Comparison of ENCODE assay signal across 17 cellular contexts in genomic region chr12:122184522-122184921, GRCh38. TPM values are rescaled to one million over a fixed set of nuclear protein-coding genes. Genes with fewer than 3 reads are reported as not detected.
A peak's percentile ranks its signal among the peaks of the same experiment; 100 is the strongest.
DNase-seq lines count a peak whose midpoint lies in the region; ATAC-seq and TF ChIP-seq lines count a peak whose summit lies in the region.
"Had no signal": no experiment of that assay in that cellular context is flagged by ENCODE, and none has a peak within 500 bp of the region (broad histone marks: within the 10 kb centered on the region; RNA-seq: fewer than 3 reads in every experiment).

No MANE protein-coding gene starts in this region.

- H3K27me3 ChIP-seq in BLaER1: no peaks in the 10 kb centered on the region
- H3K27me3 ChIP-seq in GM06990 (replicated peaks; ENCODE audit: control insufficient read depth, insufficient read depth, low read length): no peaks in the 10 kb centered on the region; the same call in none of the 2 replicates
- no peaks in the 10 kb centered on the region for H3K27me3 ChIP-seq in naive thymus-derived CD4-positive, alpha-beta T cell (ENCODE audit: control insufficient read depth in 2 of 2, insufficient read depth in 2 of 2, low read length in 2 of 2)
- H3K27me3 ChIP-seq in brain microvascular endothelial cell (replicated peaks): no peaks in the 10 kb centered on the region
- H3K27me3 ChIP-seq in SK-N-SH (ENCODE audit: insufficient read depth): no peaks in the 10 kb centered on the region

- H3K4me3 Mint-ChIP-seq in WTC11: peak overlapping the region; percentile 48
- peak overlapping the region; percentile 33 to 80 (median 54) for H3K4me3 Mint-ChIP-seq in naive thymus-derived CD4-positive, alpha-beta T cell

- CTCF ChIA-PET in WTC11 (lab: Charles Lee): no interaction called here
- CTCF ChIA-PET in naive thymus-derived CD4-positive, alpha-beta T cell (lab: Charles Lee): interaction anchor here (1.2 kb wide), 1 partner anchor 17 kb away, joined by 3 read pairs; no protein-coding TSS in a partner anchor
- CTCF ChIA-PET in SK-N-SH (lab: Yijun Ruan, JAX): interaction anchor here (1.4 to 2.0 kb wide), 2 partner anchors 61 to 172 kb away, joined by 4 to 5 read pairs; no protein-coding TSS in a partner anchor

- DNase-seq in GM06990 (ENCODE audit: extremely low read depth, insufficient read length) (peak; percentile 32), WTC11 (ENCODE audit: low spot score) (no peak), DMS53 treated with DMSO at 0.1 percent for 48 hours (lab: John Stamatoyannopoulos, UW; ENCODE audit: unreplicated experiment) (no peak), brain microvascular endothelial cell (no peak), SK-N-SH (no peak)
- DNase-seq in naive thymus-derived CD4-positive, alpha-beta T cell: no peak
- DNase-seq in activated CD4-positive, alpha-beta T cell treated with anti-CD3 and anti-CD28 coated beads, Interleukin-2, amount 50 U/mL, for 1 hour: no peak
- DNase-seq: EL; NCI-H748 treated with DMSO at 0.1 percent for 48 hours; stimulated activated CD8-positive, alpha-beta memory T cell treated with anti-CD3 and anti-CD28 coated beads, Interleukin-4, amount 100 ng/mL, for 48 hours had no signal

- H3K9me3 ChIP-seq in BLaER1 (no peaks in the 10 kb centered on the region), SK-N-SH (no peaks in the 10 kb centered on the region)
- no peaks in the 10 kb centered on the region for H3K9me3 ChIP-seq in naive thymus-derived CD4-positive, alpha-beta T cell (ENCODE audit: control insufficient read depth in 2 of 3, low read length in 3 of 3)
- H3K9me3 ChIP-seq: HAP-1 had no signal

- TF ChIP-seq RAD21 in SK-N-SH (IDR thresholded peaks at IDR 0.05; ENCODE audit: low read length): no peak

- H3K79me2 ChIP-seq in SK-N-SH (ENCODE audit: insufficient read depth): no peaks in the 10 kb centered on the region

- H3K36me3 ChIP-seq in BLaER1: no peaks in the 10 kb centered on the region
- H3K36me3 ChIP-seq in GM06990 (ENCODE audit: control insufficient read depth, insufficient read depth, low read length): no peaks in the 10 kb centered on the region
- H3K36me3 ChIP-seq in naive thymus-derived CD4-positive, alpha-beta T cell (ENCODE audit: control insufficient read depth in 2 of 3, insufficient read depth in 3 of 3, low read length in 3 of 3): no peaks in the 10 kb centered on the region
- H3K36me3 ChIP-seq in brain microvascular endothelial cell (replicated peaks): no peaks in the 10 kb centered on the region
- H3K36me3 ChIP-seq in SK-N-SH (replicated peaks in 1 of 2; ENCODE audit: control insufficient read depth in 1 of 2, insufficient read depth in 2 of 2, low read length in 1 of 2): no peaks in the 10 kb centered on the region
- H3K36me3 ChIP-seq: HAP-1 had no signal

- TF ChIP-seq EP300 in SK-N-SH (IDR thresholded peaks at IDR 0.05; ENCODE audit: borderline replicate concordance in 1 of 2, low read depth in 1 of 2, low read length in 1 of 2): no peak

- ATAC-seq in WTC11: no peak
- ATAC-seq in naive thymus-derived CD4-positive, alpha-beta T cell: peak; percentile 53
- ATAC-seq: Right ventricle myocardium inferior had no signal

- peaks cover 17% of the 10 kb centered on the region for H3K27me3 Mint-ChIP-seq in WTC11 (ENCODE audit: low read depth)
- H3K27me3 Mint-ChIP-seq in naive thymus-derived CD4-positive, alpha-beta T cell: peaks cover 0 to 26% (median 0%) of the 10 kb centered on the region in 5 donors

- no peaks in the 10 kb centered on the region for H3K9me3 Mint-ChIP-seq in WTC11
- H3K9me3 Mint-ChIP-seq in naive thymus-derived CD4-positive, alpha-beta T cell: no peaks in the 10 kb centered on the region

- H3K4me1 Mint-ChIP-seq in WTC11: peaks cover 3% of the 10 kb centered on the region; the same call in 1 of the 2 replicates
- peaks cover 0 to 13% (median 5%) of the 10 kb centered on the region in 7 donors for H3K4me1 Mint-ChIP-seq in naive thymus-derived CD4-positive, alpha-beta T cell

- H3K27ac ChIP-seq in BLaER1 (peak overlapping the region; percentile 60), brain microvascular endothelial cell (no peak overlapping the region), SK-N-SH (ENCODE audit: low read depth in 2 of 2, low read length in 1 of 2) (no peak overlapping the region)
- no peak overlapping the region for H3K27ac ChIP-seq in naive thymus-derived CD4-positive, alpha-beta T cell (ENCODE audit: low read depth, low read length)

- H3K9ac ChIP-seq in BLaER1: 0 out of 2 replicates have a peak overlapping the region, but pooled peaks have one; percentile 31
- no peak overlapping the region for H3K9ac ChIP-seq in SK-N-SH

- H3K4me3 ChIP-seq in BLaER1 (peak overlapping the region; percentile 26; the same call in 1 of the 2 replicates), GM06990 (replicated peaks; ENCODE audit: low read depth, low read length) (no peak overlapping the region), brain microvascular endothelial cell (ENCODE audit: low read depth, low read length) (no peak overlapping the region), SK-N-SH (ENCODE audit: low read depth in 2 of 2, low read length in 1 of 2) (no peak overlapping the region)
- no peak overlapping the region for H3K4me3 ChIP-seq in naive thymus-derived CD4-positive, alpha-beta T cell (ENCODE audit: low read length)
- H3K4me3 ChIP-seq: HAP-1 had no signal

- intact Hi-C loops in naive thymus-derived CD4-positive, alpha-beta T cell (cut with micrococcal nuclease): no loop called here

- H4K20me1 ChIP-seq in BLaER1 (no peaks in the 10 kb centered on the region), SK-N-SH (ENCODE audit: insufficient read depth) (no peaks in the 10 kb centered on the region)

- H3K4me2 ChIP-seq in BLaER1 (peak overlapping the region; percentile 91), SK-N-SH (no peak overlapping the region)

- in situ Hi-C loops in brain microvascular endothelial cell (cut with HindIII; ENCODE audit: low pct_ligation_motif_present, low sequenced_read_pairs): no loop called here

- POLR2A ChIA-PET in WTC11 (lab: Charles Lee): interaction anchor here (0.6 kb wide), 1 partner anchor 64 kb away, joined by 3 read pairs; no protein-coding TSS in a partner anchor
- POLR2A ChIA-PET in naive thymus-derived CD4-positive, alpha-beta T cell (lab: Charles Lee): no interaction called here
- POLR2A ChIA-PET in SK-N-SH (lab: Yijun Ruan, JAX): no interaction called here

- 95% methylated on average over 17 of the region's 18 CpGs for WGBS in SK-N-SH (ENCODE audit: low lambda C conversion rate)

- H3K9me2 ChIP-seq in SK-N-SH: no peaks in the 10 kb centered on the region

- H3K36me3 Mint-ChIP-seq in WTC11: no peaks in the 10 kb centered on the region
- H3K36me3 Mint-ChIP-seq in naive thymus-derived CD4-positive, alpha-beta T cell: no peaks in the 10 kb centered on the region

- H3K4me1 ChIP-seq in BLaER1: peaks cover 70% of the 10 kb centered on the region
- peaks cover 0 to 3% of the 10 kb centered on the region in 2 donors for H3K4me1 ChIP-seq in naive thymus-derived CD4-positive, alpha-beta T cell (ENCODE audit: control insufficient read depth in 2 of 2, insufficient read depth in 2 of 2, low read length in 2 of 2)
- H3K4me1 ChIP-seq in SK-N-SH (ENCODE audit: control insufficient read depth in 1 of 2, insufficient read depth in 2 of 2, low read depth in 1 of 2, low read length in 1 of 2): no peaks in the 10 kb centered on the region; a peak in 1 of 4 replicates
- H3K4me1 ChIP-seq: HAP-1 had no signal

- peaks cover 5% of the 10 kb centered on the region for H3F3A ChIP-seq in SK-N-SH (replicated peaks; ENCODE audit: insufficient read depth)

- H2AFZ ChIP-seq in SK-N-SH (ENCODE audit: low read depth): no peak overlapping the region

- TF ChIP-seq CTCF in GM06990 (IDR thresholded peaks at IDR 0.05; ENCODE audit: insufficient read depth, low read length, poor library complexity, severe bottlenecking) (no peak), WTC11 (IDR thresholded peaks at IDR 0.05) (no peak), brain microvascular endothelial cell (IDR thresholded peaks at IDR 0.05; ENCODE audit: low read depth, low read length, missing control alignments) (no peak), SK-N-SH (IDR thresholded peaks at IDR 0.05) (no peak)

- H3K27ac Mint-ChIP-seq in WTC11: no peak overlapping the region
- H3K27ac Mint-ChIP-seq in naive thymus-derived CD4-positive, alpha-beta T cell: no peak overlapping the region

TF ChIP-seq in WTC11, 78 proteins besides CTCF, POLR2A, EP300 and RAD21 (continues in another document):
- TF ChIP-seq KAT7 (CRISPR knock-in tag; IDR thresholded peaks at IDR 0.05; ENCODE audit: borderline replicate concordance): no peak

RNA-seq across cellular contexts. Expression of gene LRRC43, which starts 1.6 kb away (rescaled TPM):
- 0.21 to 0.64 TPM (median 0.22 TPM) in 3 replicates for total RNA-seq in WTC11 (2021)
- 1 to 10 TPM in 1 of 5 experiments, under 1 TPM in 2, not detected in 2; 0.34 to 2.3 (median 0.40) TPM for total RNA-seq in naive thymus-derived CD4-positive, alpha-beta T cell
- polyA plus RNA-seq in naive thymus-derived CD4-positive, alpha-beta T cell: not detected
- polyA plus RNA-seq in SK-N-SH (2012; rRNA removed): 0.94 and 1.4 TPM in 2 replicates
- 0.50 and 0.59 TPM in 2 replicates for polyA plus RNA-seq in SK-N-SH (2012; cell fraction: cytosol; rRNA removed)
- 1.5 and 1.7 TPM in 2 replicates for polyA plus RNA-seq in SK-N-SH (2012; cell fraction: nucleus; rRNA removed)
- total RNA-seq: urinary bladder had no signal

RNA-seq across cellular contexts. Expression of gene IL31, which starts 10.5 kb away (rescaled TPM):
- not detected in 3 replicates for total RNA-seq in WTC11 (2021)
- total RNA-seq in naive thymus-derived CD4-positive, alpha-beta T cell: not detected
- polyA plus RNA-seq in naive thymus-derived CD4-positive, alpha-beta T cell: not detected
- polyA plus RNA-seq in SK-N-SH (2012; rRNA removed): not detected in 2 replicates
- polyA plus RNA-seq in SK-N-SH (2012; cell fraction: cytosol; rRNA removed): not detected in 2 replicates
- not detected in 2 replicates for polyA plus RNA-seq in SK-N-SH (2012; cell fraction: nucleus; rRNA removed)
- total RNA-seq: dermis microvascular lymphatic vessel endothelial cell, fibroblast of lung, pulmonary artery endothelial cell, Right ventricle myocardium inferior, urinary bladder had no signal
- polyA plus RNA-seq: fibroblast of lung, urinary bladder had no signal

RNA-seq across cellular contexts. Expression of gene B3GNT4, which starts 19.0 kb away (rescaled TPM):
- 1.6 to 2.0 TPM (median 1.6 TPM) in 3 replicates for total RNA-seq in WTC11 (2021)
- 1 to 10 TPM in 1 of 5 experiments, under 1 TPM in 2, not detected in 2; 0.54 to 1.1 (median 0.70) TPM for total RNA-seq in naive thymus-derived CD4-positive, alpha-beta T cell
- polyA plus RNA-seq in naive thymus-derived CD4-positive, alpha-beta T cell: under 1 TPM; 0.15 to 0.34 TPM
- polyA plus RNA-seq in SK-N-SH (2012; rRNA removed): 0.81 and 0.84 TPM in 2 replicates
- polyA plus RNA-seq in SK-N-SH (2012; cell fraction: cytosol; rRNA removed): 0.54 and 0.58 TPM in 2 replicates
- polyA plus RNA-seq in SK-N-SH (2012; cell fraction: nucleus; rRNA removed): 1.7 and 1.8 TPM in 2 replicates
- total RNA-seq: Right ventricle myocardium inferior had no signal

RNA-seq across cellular contexts. Expression of gene DIABLO, which starts 41.3 kb away (rescaled TPM):
- total RNA-seq in WTC11 (2021): 57.3 to 62.4 TPM (median 61.7 TPM) in 3 replicates
- 10 to 100 TPM; 41.3 to 94.1 (median 50.1) TPM for total RNA-seq in naive thymus-derived CD4-positive, alpha-beta T cell
- 10 to 100 TPM; 58.3 to 68.3 TPM for polyA plus RNA-seq in naive thymus-derived CD4-positive, alpha-beta T cell
- 65.6 and 78.9 TPM in 2 replicates for polyA plus RNA-seq in SK-N-SH (2012; rRNA removed)
- 89.5 and 91.0 TPM in 2 replicates for polyA plus RNA-seq in SK-N-SH (2012; cell fraction: cytosol; rRNA removed)
- 114 and 139 TPM in 2 replicates for polyA plus RNA-seq in SK-N-SH (2012; cell fraction: nucleus; rRNA removed)
